ENCODE assay signal across 7 cellular contexts in genomic region chr12:102811125-102811737, GRCh38.
DNase-seq lines count a peak whose midpoint lies in the region; ATAC-seq, FAIRE-seq and TF ChIP-seq lines count a peak whose summit lies in the region.

No MANE protein-coding gene starts in this region.

- no peaks in the 10 kb centered on the region for H3K36me3 ChIP-seq in SK-N-MC (ENCODE audit: insufficient read depth, low read length)
- no peaks in the 10 kb centered on the region for H3K36me3 ChIP-seq in kidney (ENCODE audit: control insufficient read depth in 1 of 2, insufficient read depth in 2 of 2, low read length in 2 of 2)
- no peaks in the 10 kb centered on the region for H3K36me3 ChIP-seq in suprapubic skin

- H3K4me3 ChIP-seq in SK-N-MC (no peak overlapping the region), kidney (ENCODE audit: low read length in 2 of 2) (no peak overlapping the region), suprapubic skin (no peak overlapping the region)

- 28% methylated on average over 5 of the region's 5 CpGs for WGBS in suprapubic skin

- no peaks in the 10 kb centered on the region for H3K4me1 Mint-ChIP-seq in activated T-helper 2 cell treated with anti-CD3 and anti-CD28 coated beads, Interferon-gamma antibody, Interleukin-2, Interleukin-4, amounts not matched to agents 10 μg/mL and 5 μg/mL and 100 μg/mL, durations not matched to agents 14 hours and 24 hours and 36 hours (ENCODE audit: low read depth)

- H3K27ac ChIP-seq in SK-N-MC (no peak overlapping the region), kidney (ENCODE audit: low read depth in 2 of 2, low read length in 2 of 2) (no peak overlapping the region), suprapubic skin (no peak overlapping the region)

- no peak overlapping the region for H3K9ac ChIP-seq in SK-N-MC (ENCODE audit: insufficient read length)
- no peak overlapping the region for H3K9ac ChIP-seq in kidney (ENCODE audit: low read length in 2 of 2)

- H3K9me3 ChIP-seq in SK-N-MC (ENCODE audit: low read depth, low read length) (no peaks in the 10 kb centered on the region), kidney (ENCODE audit: control insufficient read depth in 1 of 2, low read length in 2 of 2) (no peaks in the 10 kb centered on the region), suprapubic skin (no peaks in the 10 kb centered on the region)

- no peaks in the 10 kb centered on the region for H3K27me3 ChIP-seq in suprapubic skin

- H3K27me3 Mint-ChIP-seq in activated T-helper 2 cell treated with anti-CD3 and anti-CD28 coated beads, Interferon-gamma antibody, Interleukin-2, Interleukin-4, amounts not matched to agents 10 μg/mL and 5 μg/mL and 100 μg/mL, durations not matched to agents 14 hours and 24 hours and 36 hours (ENCODE audit: low read depth) = peaks cover 6% of the 10 kb centered on the region

- H3K36me3 Mint-ChIP-seq in activated T-helper 2 cell treated with anti-CD3 and anti-CD28 coated beads, Interferon-gamma antibody, Interleukin-2, Interleukin-4, amounts not matched to agents 10 μg/mL and 5 μg/mL and 100 μg/mL, durations not matched to agents 14 hours and 24 hours and 36 hours (ENCODE audit: low read depth) = no peaks in the 10 kb centered on the region

- H3K4me3 Mint-ChIP-seq in activated T-helper 2 cell treated with anti-CD3 and anti-CD28 coated beads, Interferon-gamma antibody, Interleukin-2, Interleukin-4, amounts not matched to agents 10 μg/mL and 5 μg/mL and 100 μg/mL, durations not matched to agents 14 hours and 24 hours and 36 hours (ENCODE audit: low read depth) = no peak overlapping the region

- no peak for TF ChIP-seq POLR2A in suprapubic skin (IDR thresholded peaks at IDR 0.05)

- TF ChIP-seq CTCF in kidney (IDR thresholded peaks at IDR 0.05; ENCODE audit: borderline replicate concordance, extremely low read depth, insufficient read depth) (peak; percentile 54), suprapubic skin (IDR thresholded peaks at IDR 0.05) (peak in 1 of 2 donors; percentile 14)

- no peak for FAIRE-seq in kidney (lab: Jason Lieb, UNC)

- no peaks in the 10 kb centered on the region for H3K4me1 ChIP-seq in kidney (ENCODE audit: control insufficient read depth in 1 of 2, insufficient read depth in 1 of 2, low read depth in 1 of 2, low read length in 2 of 2)
- no peaks in the 10 kb centered on the region for H3K4me1 ChIP-seq in suprapubic skin

- ATAC-seq in HG03045 (IDR thresholded peaks at IDR 0.05; ENCODE audit: unreplicated experiment) = no peak

- intact Hi-C loops in kidney (cut with DNase I) = no loop called here
- intact Hi-C loops in activated T-helper 2 cell treated with anti-CD3 and anti-CD28 coated beads, Interferon-gamma antibody, Interleukin-2, Interleukin-4, amounts not matched to agents 10 μg/mL and 5 μg/mL and 100 μg/mL, durations not matched to agents 14 hours and 24 hours and 36 hours (cut with micrococcal nuclease) = loop anchor here (5.0 kb wide), 1 partner anchor 874 kb away; no protein-coding TSS in a partner anchor

- H3K9me3 Mint-ChIP-seq in activated T-helper 2 cell treated with anti-CD3 and anti-CD28 coated beads, Interferon-gamma antibody, Interleukin-2, Interleukin-4, amounts not matched to agents 10 μg/mL and 5 μg/mL and 100 μg/mL, durations not matched to agents 14 hours and 24 hours and 36 hours = no peaks in the 10 kb centered on the region

- DNase-seq in EH (ENCODE audit: low read depth) (peak; percentile 22), HK-2 (ENCODE audit: unreplicated experiment) (peak; percentile 28), SK-N-MC (ENCODE audit: low read depth, low spot score) (peak; percentile 30), kidney (no peak), suprapubic skin (ENCODE audit: low spot score in 2 of 2) (no peak)
- DNase-seq in activated T-helper 2 cell treated with anti-CD3 and anti-CD28 coated beads, Interferon-gamma antibody, Interleukin-2, Interleukin-4, amounts not matched to agents 10 μg/mL and 5 μg/mL and 100 μg/mL, durations not matched to agents 14 hours and 24 hours and 36 hours (ENCODE audit: low spot score) = no peak

- TF ChIP-seq EP300 in suprapubic skin (IDR thresholded peaks at IDR 0.05) = no peak

- no peak overlapping the region for H3K27ac Mint-ChIP-seq in activated T-helper 2 cell treated with anti-CD3 and anti-CD28 coated beads, Interferon-gamma antibody, Interleukin-2, Interleukin-4, amounts not matched to agents 10 μg/mL and 5 μg/mL and 100 μg/mL, durations not matched to agents 14 hours and 24 hours and 36 hours

Comparison
In these comparisons a context has a peak if more than half of its experiments do, and no peak if none do; other contexts are left out.
1. DNase-seq: peak in EH (single experiment), HK-2 (single experiment) and SK-N-MC (single experiment); none in kidney (single experiment), suprapubic skin (0 of 2) and activated T-helper 2 cell treated with anti-CD3 and anti-CD28 coated beads, Interferon-gamma antibody, Interleukin-2, Interleukin-4, amounts not matched to agents 10 μg/mL and 5 μg/mL and 100 μg/mL, durations not matched to agents 14 hours and 24 hours and 36 hours (single experiment).